ENCODE assay signal across 17 cellular contexts in the genomic region with DNA sequence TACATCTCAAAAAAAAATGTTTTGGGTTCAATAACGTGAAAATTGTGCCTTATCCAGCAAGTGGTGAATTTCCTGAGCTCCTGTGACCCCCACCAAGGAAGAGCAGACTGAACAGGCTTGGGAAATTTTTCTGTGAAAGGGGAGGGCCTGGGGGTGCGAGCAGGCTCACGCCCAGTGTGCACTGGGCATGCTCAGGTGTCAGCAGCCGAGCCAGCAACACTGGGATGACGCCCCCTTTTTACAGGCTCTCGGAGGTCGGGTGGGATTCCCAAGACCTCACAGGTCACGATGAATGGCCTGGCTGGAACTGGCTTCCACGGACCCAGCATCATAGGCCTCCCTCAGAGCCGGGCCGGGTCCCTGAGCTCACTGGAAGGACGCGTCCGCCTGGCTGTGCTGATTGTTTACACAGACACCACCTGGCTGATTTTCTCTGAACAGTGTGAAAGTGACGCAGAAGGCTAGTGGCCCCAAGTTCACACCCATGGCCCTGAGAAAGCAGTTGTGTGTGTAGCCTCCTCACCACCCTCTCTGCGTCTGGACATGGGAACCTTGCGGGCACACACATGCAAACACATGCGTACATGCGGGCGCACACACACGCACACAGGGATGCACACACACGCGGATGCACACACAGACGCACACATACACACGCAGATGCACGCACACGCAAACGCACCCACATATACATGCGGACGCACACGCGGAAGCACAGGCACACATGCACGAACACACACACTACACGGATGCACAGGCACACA. TPM values are rescaled to one million over a fixed set of nuclear protein-coding genes. Genes with fewer than 3 reads are reported as not detected.
A peak's percentile ranks its signal among the peaks of the same experiment; 100 is the strongest.
DNase-seq lines count a peak whose midpoint lies in the region; ATAC-seq and TF ChIP-seq lines count a peak whose summit lies in the region.
"Had no signal": no experiment of that assay in that cellular context is flagged by ENCODE, and none has a peak within 500 bp of the region (broad histone marks: within the 10 kb centered on the region; RNA-seq: fewer than 3 reads in every experiment).

No MANE protein-coding gene starts in this region.

- POLR2A ChIA-PET in PC-3 (lab: Charles Lee; ENCODE audit: unreplicated experiment): no interaction called here

- H3K79me2 ChIP-seq in PC-3 (ENCODE audit: low read length): no peaks in the 10 kb centered on the region

- CTCF ChIA-PET in PC-3 (lab: Charles Lee): no interaction called here

- H3F3A ChIP-seq in PC-3 (ENCODE audit: low read length, unreplicated experiment): peaks cover 5% of the 10 kb centered on the region

- peak overlapping the region; percentile 97 for H3K27ac ChIP-seq in PC-3 (ENCODE audit: low read length)
- H3K27ac ChIP-seq in thymus (ENCODE audit: low read depth): peak overlapping the region; percentile 31
- H3K27ac ChIP-seq in caudate nucleus (ENCODE audit: low read depth, low read length): no peak overlapping the region

- no TSS peak for BruUV-seq in PC-3 (replicated peaks; lab: Mats Ljungman, UMichigan)

- DNase-seq in DMS153 (lab: John Stamatoyannopoulos, UW) (peak; percentile 26), DMS153 treated with DMSO at 0.1 percent for 48 hours (lab: John Stamatoyannopoulos, UW; ENCODE audit: unreplicated experiment) (no peak), PC-3 (no peak), fibroblast of villous mesenchyme (ENCODE audit: low read depth) (peak; percentile 61), nucleus accumbens (lab: John Stamatoyannopoulos, UW) (no peak), GM10266 (ENCODE audit: extremely low spot score) (no peak), caudate nucleus (lab: John Stamatoyannopoulos, UW) (no peak)
- DNase-seq: 8988T; activated CD8-positive, alpha-beta T cell treated with anti-CD3 and anti-CD28 coated beads for 36 hours; activated naive CD4-positive, alpha-beta T cell treated with Interleukin-2 at 50 U/mL for 16 hours; CD4-positive, CD25-positive, alpha-beta regulatory T cell; head of caudate nucleus; naive B cell; NCI-H226; stimulated activated naive CD8-positive, alpha-beta T cell treated with anti-CD3 and anti-CD28 coated beads, Interleukin-15, amount 100 ng/mL, for 72 hours; T-helper 9 cell had no signal

- intact Hi-C loops in PC-3 (cut with micrococcal nuclease): no loop called here

- H3K4me2 ChIP-seq in PC-3 (ENCODE audit: low read length): no peak overlapping the region

- 94% methylated on average over 34 of the region's 34 CpGs for WGBS in thymus

- H3K4me3 ChIP-seq in PC-3 (ENCODE audit: low read length): no peak overlapping the region
- H3K4me3 ChIP-seq in fibroblast of villous mesenchyme (ENCODE audit: low read depth, low read length): no peak overlapping the region
- no peak overlapping the region for H3K4me3 ChIP-seq in thymus (ENCODE audit: low read length)

- no peaks in the 10 kb centered on the region for H3K27me3 ChIP-seq in PC-3 (ENCODE audit: low read length)
- no peaks in the 10 kb centered on the region for H3K27me3 ChIP-seq in thymus (ENCODE audit: control insufficient read depth, insufficient read depth)

- H3K36me3 ChIP-seq in PC-3 (ENCODE audit: low read depth, low read length) (peaks cover 13% of the 10 kb centered on the region; the same call in 1 of the 2 replicates), thymus (ENCODE audit: control insufficient read depth, insufficient read depth) (peaks cover 5% of the 10 kb centered on the region)

- peak overlapping the region; percentile 89; the same call in 1 of the 2 replicates for H3K9ac ChIP-seq in PC-3 (ENCODE audit: low read length)

- no peak for ATAC-seq in PC-3
- ATAC-seq: activated CD8-positive, alpha-beta T cell treated with anti-CD3 and anti-CD28 coated beads for 36 hours had no signal

- H4K20me1 ChIP-seq in PC-3 (ENCODE audit: low read length): no peaks in the 10 kb centered on the region

- H3K4me1 ChIP-seq in PC-3 (ENCODE audit: insufficient read depth, low read length) (peaks cover 33% of the 10 kb centered on the region), thymus (ENCODE audit: control insufficient read depth, insufficient read depth, low read length) (no peaks in the 10 kb centered on the region)

- no peak for TF ChIP-seq CTCF in PC-3 (conservative IDR thresholded peaks at IDR 0.05; ENCODE audit: low read depth, low read length)
- TF ChIP-seq CTCF in fibroblast of villous mesenchyme (IDR thresholded peaks at IDR 0.05; ENCODE audit: insufficient read depth, low read depth, low read length): no peak
- no peak for TF ChIP-seq CTCF in GM10266 (IDR thresholded peaks at IDR 0.05; ENCODE audit: control insufficient read depth, insufficient read depth, low read depth, missing control alignments)

- no peak overlapping the region for H2AFZ ChIP-seq in PC-3 (ENCODE audit: low read length)

- H3K9me2 ChIP-seq in PC-3 (replicated peaks; ENCODE audit: low read length): no peaks in the 10 kb centered on the region

- H3K9me3 ChIP-seq in PC-3 (ENCODE audit: low read length): no peaks in the 10 kb centered on the region
- no peaks in the 10 kb centered on the region for H3K9me3 ChIP-seq in thymus (ENCODE audit: control insufficient read depth)

RNA-seq across cellular contexts. Expression of a gene that starts 9.2 kb away (rescaled TPM):
- total RNA-seq in PC-3 (2014; rRNA removed) (99.2 and 151 TPM in 2 replicates), fibroblast of villous mesenchyme (12.6 and 16.0 TPM in 2 replicates)
- 198 TPM for polyA plus RNA-seq in thymus

RNA-seq across cellular contexts. Expression of a gene that starts 22.5 kb away (rescaled TPM):
- total RNA-seq in PC-3 (2014; rRNA removed) (76.4 and 96.6 TPM in 2 replicates), fibroblast of villous mesenchyme (16.8 and 17.7 TPM in 2 replicates)
- polyA plus RNA-seq in thymus: 16.3 TPM

RNA-seq across cellular contexts. Expression of a gene that starts 48.0 kb away (rescaled TPM):
- total RNA-seq in PC-3 (2014; rRNA removed): 423 and 464 TPM in 2 replicates
- total RNA-seq in fibroblast of villous mesenchyme: 88.1 and 88.3 TPM in 2 replicates
- 59.0 TPM for polyA plus RNA-seq in thymus

Comparison
In these comparisons a context has a peak if more than half of its experiments do, and no peak if none do; other contexts are left out.
1. DNase-seq: peak in DMS153 (single experiment) and fibroblast of villous mesenchyme (single experiment); none in DMS153 treated with DMSO at 0.1 percent for 48 hours (single experiment), PC-3 (single experiment), nucleus accumbens (0 of 56), GM10266 (single experiment) and caudate nucleus (0 of 61).